ENCODE assay signal across 2 cellular contexts in the genomic region with DNA sequence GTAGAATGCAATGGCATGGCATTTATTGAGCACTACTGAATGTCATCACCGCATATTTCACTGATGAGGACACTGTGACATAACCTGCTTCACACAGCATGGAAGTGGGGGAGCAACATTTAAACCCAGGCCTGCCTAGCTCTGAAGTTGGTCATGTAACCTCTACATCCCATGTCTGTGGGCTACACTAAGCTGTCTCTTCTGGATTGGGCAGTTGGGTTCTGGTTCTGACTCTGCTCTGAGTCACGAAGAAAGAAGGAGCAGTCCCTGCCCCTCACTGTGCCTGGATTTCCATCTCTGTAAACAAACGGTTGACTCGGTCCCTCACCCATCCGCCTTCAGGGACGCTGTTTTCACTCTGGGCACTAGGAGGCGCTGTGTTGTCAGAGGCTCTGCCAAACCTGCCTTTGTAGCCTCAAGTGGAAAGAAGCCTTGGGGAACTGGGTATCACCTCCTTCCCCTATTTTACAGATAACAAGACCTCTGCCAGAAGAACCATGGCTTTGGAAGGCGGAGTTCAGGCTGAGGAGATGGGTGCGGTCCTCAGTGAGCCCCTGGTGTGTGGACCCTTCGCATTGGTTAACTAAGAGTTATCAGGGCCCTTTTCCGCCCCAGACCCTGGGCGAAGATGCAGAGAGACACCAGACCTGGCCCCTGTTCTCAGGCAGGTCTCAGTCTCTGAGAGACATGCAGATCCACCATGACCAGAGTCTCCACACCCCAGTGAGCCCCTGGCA.
TF ChIP-seq lines count a peak whose summit lies in the region.

No MANE protein-coding gene starts in this region.

TF ChIP-seq in WTC11, 78 proteins besides CTCF, POLR2A, EP300 and RAD21:
- TF ChIP-seq, protein P1, sequence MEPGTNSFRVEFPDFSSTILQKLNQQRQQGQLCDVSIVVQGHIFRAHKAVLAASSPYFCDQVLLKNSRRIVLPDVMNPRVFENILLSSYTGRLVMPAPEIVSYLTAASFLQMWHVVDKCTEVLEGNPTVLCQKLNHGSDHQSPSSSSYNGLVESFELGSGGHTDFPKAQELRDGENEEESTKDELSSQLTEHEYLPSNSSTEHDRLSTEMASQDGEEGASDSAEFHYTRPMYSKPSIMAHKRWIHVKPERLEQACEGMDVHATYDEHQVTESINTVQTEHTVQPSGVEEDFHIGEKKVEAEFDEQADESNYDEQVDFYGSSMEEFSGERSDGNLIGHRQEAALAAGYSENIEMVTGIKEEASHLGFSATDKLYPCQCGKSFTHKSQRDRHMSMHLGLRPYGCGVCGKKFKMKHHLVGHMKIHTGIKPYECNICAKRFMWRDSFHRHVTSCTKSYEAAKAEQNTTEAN (CRISPR knock-in tag; IDR thresholded peaks at IDR 0.05) = no peak
- TF ChIP-seq JUN (CRISPR knock-in tag; IDR thresholded peaks at IDR 0.05) (no peak), JAZF1 (CRISPR knock-in tag; IDR thresholded peaks at IDR 0.05) (no peak), SMAD4 (CRISPR knock-in tag; IDR thresholded peaks at IDR 0.05) (no peak), FOXJ3 (CRISPR knock-in tag; IDR thresholded peaks at IDR 0.05; ENCODE audit: borderline replicate concordance) (no peak), SP1 (CRISPR knock-in tag; conservative IDR thresholded peaks at IDR 0.05) (no peak), EMX1 (CRISPR knock-in tag; IDR thresholded peaks at IDR 0.05) (no peak), GTF2I (CRISPR knock-in tag; conservative IDR thresholded peaks at IDR 0.05) (no peak), NR3C1 (CRISPR knock-in tag; conservative IDR thresholded peaks at IDR 0.05; ENCODE audit: low read depth) (no peak)
- TF ChIP-seq, protein P2, sequence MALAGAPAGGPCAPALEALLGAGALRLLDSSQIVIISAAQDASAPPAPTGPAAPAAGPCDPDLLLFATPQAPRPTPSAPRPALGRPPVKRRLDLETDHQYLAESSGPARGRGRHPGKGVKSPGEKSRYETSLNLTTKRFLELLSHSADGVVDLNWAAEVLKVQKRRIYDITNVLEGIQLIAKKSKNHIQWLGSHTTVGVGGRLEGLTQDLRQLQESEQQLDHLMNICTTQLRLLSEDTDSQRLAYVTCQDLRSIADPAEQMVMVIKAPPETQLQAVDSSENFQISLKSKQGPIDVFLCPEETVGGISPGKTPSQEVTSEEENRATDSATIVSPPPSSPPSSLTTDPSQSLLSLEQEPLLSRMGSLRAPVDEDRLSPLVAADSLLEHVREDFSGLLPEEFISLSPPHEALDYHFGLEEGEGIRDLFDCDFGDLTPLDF (CRISPR knock-in tag; IDR thresholded peaks at IDR 0.05) = no peak
- TF ChIP-seq, protein P3, sequence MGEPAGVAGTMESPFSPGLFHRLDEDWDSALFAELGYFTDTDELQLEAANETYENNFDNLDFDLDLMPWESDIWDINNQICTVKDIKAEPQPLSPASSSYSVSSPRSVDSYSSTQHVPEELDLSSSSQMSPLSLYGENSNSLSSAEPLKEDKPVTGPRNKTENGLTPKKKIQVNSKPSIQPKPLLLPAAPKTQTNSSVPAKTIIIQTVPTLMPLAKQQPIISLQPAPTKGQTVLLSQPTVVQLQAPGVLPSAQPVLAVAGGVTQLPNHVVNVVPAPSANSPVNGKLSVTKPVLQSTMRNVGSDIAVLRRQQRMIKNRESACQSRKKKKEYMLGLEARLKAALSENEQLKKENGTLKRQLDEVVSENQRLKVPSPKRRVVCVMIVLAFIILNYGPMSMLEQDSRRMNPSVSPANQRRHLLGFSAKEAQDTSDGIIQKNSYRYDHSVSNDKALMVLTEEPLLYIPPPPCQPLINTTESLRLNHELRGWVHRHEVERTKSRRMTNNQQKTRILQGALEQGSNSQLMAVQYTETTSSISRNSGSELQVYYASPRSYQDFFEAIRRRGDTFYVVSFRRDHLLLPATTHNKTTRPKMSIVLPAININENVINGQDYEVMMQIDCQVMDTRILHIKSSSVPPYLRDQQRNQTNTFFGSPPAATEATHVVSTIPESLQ (CRISPR knock-in tag; IDR thresholded peaks at IDR 0.05) = no peak
- TF ChIP-seq, protein P4, sequence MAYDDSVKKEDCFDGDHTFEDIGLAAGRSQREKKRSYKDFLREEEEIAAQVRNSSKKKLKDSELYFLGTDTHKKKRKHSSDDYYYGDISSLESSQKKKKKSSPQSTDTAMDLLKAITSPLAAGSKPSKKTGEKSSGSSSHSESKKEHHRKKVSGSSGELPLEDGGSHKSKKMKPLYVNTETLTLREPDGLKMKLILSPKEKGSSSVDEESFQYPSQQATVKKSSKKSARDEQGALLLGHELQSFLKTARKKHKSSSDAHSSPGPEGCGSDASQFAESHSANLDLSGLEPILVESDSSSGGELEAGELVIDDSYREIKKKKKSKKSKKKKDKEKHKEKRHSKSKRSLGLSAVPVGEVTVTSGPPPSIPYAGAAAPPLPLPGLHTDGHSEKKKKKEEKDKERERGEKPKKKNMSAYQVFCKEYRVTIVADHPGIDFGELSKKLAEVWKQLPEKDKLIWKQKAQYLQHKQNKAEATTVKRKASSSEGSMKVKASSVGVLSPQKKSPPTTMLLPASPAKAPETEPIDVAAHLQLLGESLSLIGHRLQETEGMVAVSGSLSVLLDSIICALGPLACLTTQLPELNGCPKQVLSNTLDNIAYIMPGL (CRISPR knock-in tag; IDR thresholded peaks at IDR 0.05) = no peak
- TF ChIP-seq, protein P5, sequence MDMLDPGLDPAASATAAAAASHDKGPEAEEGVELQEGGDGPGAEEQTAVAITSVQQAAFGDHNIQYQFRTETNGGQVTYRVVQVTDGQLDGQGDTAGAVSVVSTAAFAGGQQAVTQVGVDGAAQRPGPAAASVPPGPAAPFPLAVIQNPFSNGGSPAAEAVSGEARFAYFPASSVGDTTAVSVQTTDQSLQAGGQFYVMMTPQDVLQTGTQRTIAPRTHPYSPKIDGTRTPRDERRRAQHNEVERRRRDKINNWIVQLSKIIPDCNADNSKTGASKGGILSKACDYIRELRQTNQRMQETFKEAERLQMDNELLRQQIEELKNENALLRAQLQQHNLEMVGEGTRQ (CRISPR knock-in tag; IDR thresholded peaks at IDR 0.05) = no peak
- TF ChIP-seq, protein P6, sequence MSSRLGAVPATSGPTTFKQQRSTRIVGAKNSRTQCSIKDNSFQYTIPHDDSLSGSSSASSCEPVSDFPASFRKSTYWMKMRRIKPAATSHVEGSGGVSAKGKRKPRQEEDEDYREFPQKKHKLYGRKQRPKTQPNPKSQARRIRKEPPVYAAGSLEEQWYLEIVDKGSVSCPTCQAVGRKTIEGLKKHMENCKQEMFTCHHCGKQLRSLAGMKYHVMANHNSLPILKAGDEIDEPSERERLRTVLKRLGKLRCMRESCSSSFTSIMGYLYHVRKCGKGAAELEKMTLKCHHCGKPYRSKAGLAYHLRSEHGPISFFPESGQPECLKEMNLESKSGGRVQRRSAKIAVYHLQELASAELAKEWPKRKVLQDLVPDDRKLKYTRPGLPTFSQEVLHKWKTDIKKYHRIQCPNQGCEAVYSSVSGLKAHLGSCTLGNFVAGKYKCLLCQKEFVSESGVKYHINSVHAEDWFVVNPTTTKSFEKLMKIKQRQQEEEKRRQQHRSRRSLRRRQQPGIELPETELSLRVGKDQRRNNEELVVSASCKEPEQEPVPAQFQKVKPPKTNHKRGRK (CRISPR knock-in tag; IDR thresholded peaks at IDR 0.05; ENCODE audit: borderline replicate concordance) = no peak

TF ChIP-seq in HepG2, 621 proteins besides CTCF, POLR2A, EP300 and RAD21:
- TF ChIP-seq SATB2 (CRISPR knock-in tag; IDR thresholded peaks at IDR 0.05) (no peak), JUNB (CRISPR knock-in tag; IDR thresholded peaks at IDR 0.05; ENCODE audit: borderline replicate concordance) (no peak), XRCC5 (optimal IDR thresholded peaks at IDR 0.05; ENCODE audit: low read length) (peak; percentile 83), LCORL (IDR thresholded peaks at IDR 0.05) (no peak), LCORL (CRISPR knock-in tag; IDR thresholded peaks at IDR 0.05) (0 out of 2 replicates have a peak, but pooled peaks have one; percentile 23), SALL1 (CRISPR knock-in tag; IDR thresholded peaks at IDR 0.05) (0 out of 2 replicates have a peak, but pooled peaks have one; percentile 16), HCFC1 (IDR thresholded peaks at IDR 0.05; ENCODE audit: low read depth, low read length) (no peak), SOX13 (IDR thresholded peaks at IDR 0.05) (no peak), SOX13 (CRISPR knock-in tag; conservative IDR thresholded peaks at IDR 0.05 in 1 of 2, IDR thresholded peaks at IDR 0.05 in 1 of 2) (no peak), FOXA3 (CRISPR knock-in tag; IDR thresholded peaks at IDR 0.05) (peak; percentile 24; the same call in 1 of the 2 replicates), ZNF776 (CRISPR knock-in tag; IDR thresholded peaks at IDR 0.05) (no peak), SMC3 (IDR thresholded peaks at IDR 0.05; ENCODE audit: low read length) (peak; percentile 77), STAG1 (CRISPR knock-in tag; IDR thresholded peaks at IDR 0.05) (peak; percentile 78), IRF2 (CRISPR knock-in tag; IDR thresholded peaks at IDR 0.05) (0 out of 2 replicates have a peak, but pooled peaks have one; percentile 28), KDM2A (CRISPR knock-in tag; IDR thresholded peaks at IDR 0.05; ENCODE audit: borderline replicate concordance, low read depth) (peak; percentile 34; the same call in 1 of the 2 replicates), SRF (IDR thresholded peaks at IDR 0.05; ENCODE audit: low read depth, low read length) (no peak), KDM5B (CRISPR knock-in tag; IDR thresholded peaks at IDR 0.05; ENCODE audit: borderline replicate concordance) (0 out of 2 replicates have a peak, but pooled peaks have one; percentile 25)
- TF ChIP-seq, protein P4 (CRISPR knock-in tag; IDR thresholded peaks at IDR 0.05; ENCODE audit: borderline replicate concordance in 1 of 2, low read depth in 1 of 2) = peak in 1 of 2 experiments; percentile 22; a peak in 1 of 4 replicates
